In genomic region chr2:181072486-181072885, GRCh38 we compare ENCODE assay signal across 17 cellular contexts.
DNase-seq lines count a peak whose midpoint lies in the region; ATAC-seq, FAIRE-seq and TF ChIP-seq lines count a peak whose summit lies in the region.
"Had no signal": no experiment of that assay in that cellular context is flagged by ENCODE, and none has a peak within 500 bp of the region (broad histone marks: within the 10 kb centered on the region; RNA-seq: fewer than 3 reads in every experiment).

No MANE protein-coding gene starts in this region.

- no peaks in the 10 kb centered on the region for H3K27me3 ChIP-seq in Loucy (ENCODE audit: insufficient read depth, low read length, poor library complexity, severe bottlenecking)
- no peaks in the 10 kb centered on the region for H3K27me3 ChIP-seq in bronchial epithelial cell (ENCODE audit: control insufficient read depth, insufficient read depth, low read length)
- H3K27me3 ChIP-seq in naive thymus-derived CD4-positive, alpha-beta T cell (ENCODE audit: control insufficient read depth in 2 of 2, insufficient read depth in 2 of 2, low read length in 2 of 2): no peaks in the 10 kb centered on the region
- H3K27me3 ChIP-seq: colonic mucosa, esophagus muscularis mucosa had no signal

- no peaks in the 10 kb centered on the region for H3K9me3 ChIP-seq in Loucy (ENCODE audit: insufficient read depth, low read depth, low read length)
- H3K9me3 ChIP-seq in naive thymus-derived CD4-positive, alpha-beta T cell (ENCODE audit: control insufficient read depth in 2 of 3, low read length in 3 of 3): no peaks in the 10 kb centered on the region
- H3K9me3 ChIP-seq: colonic mucosa, esophagus muscularis mucosa, HAP-1 had no signal

- H2AFZ ChIP-seq in Loucy (ENCODE audit: low read length): 0 out of 2 replicates have a peak overlapping the region, but pooled peaks have one; percentile 3

- H3K4me1 Mint-ChIP-seq in naive thymus-derived CD4-positive, alpha-beta T cell: peaks cover 0 to 6% (median 0%) of the 10 kb centered on the region in 7 donors
- peaks cover 0 to 7% of the 10 kb centered on the region in 2 donors for H3K4me1 Mint-ChIP-seq in immature natural killer cell

- H3K36me3 ChIP-seq in Loucy (ENCODE audit: insufficient read depth, low read length): no peaks in the 10 kb centered on the region
- no peaks in the 10 kb centered on the region for H3K36me3 ChIP-seq in bronchial epithelial cell (ENCODE audit: control insufficient read depth, insufficient read depth, low read length)
- H3K36me3 ChIP-seq in naive thymus-derived CD4-positive, alpha-beta T cell (ENCODE audit: control insufficient read depth in 2 of 3, insufficient read depth in 3 of 3, low read length in 3 of 3): no peaks in the 10 kb centered on the region
- H3K36me3 ChIP-seq: colonic mucosa, esophagus muscularis mucosa had no signal

- CTCF ChIA-PET in naive thymus-derived CD4-positive, alpha-beta T cell (lab: Charles Lee): interaction anchor here (2.5 kb wide), 1 partner anchor 643 kb away, joined by 7 read pairs; no protein-coding TSS in a partner anchor

- no peaks in the 10 kb centered on the region for H4K20me1 ChIP-seq in Loucy (ENCODE audit: insufficient read depth, low read length, poor library complexity, severe bottlenecking)

- DNase-seq in GM18507 (ENCODE audit: extremely low spot score, insufficient read length, low read depth): no peak
- DNase-seq in bronchial epithelial cell (ENCODE audit: low read depth): peak; percentile 41
- DNase-seq in naive thymus-derived CD4-positive, alpha-beta T cell: no peak
- DNase-seq in stimulated activated CD4-positive, alpha-beta T cell treated with anti-CD3 and anti-CD28 coated beads, Interleukin-2, amount 100 ng/mL, for 48 hours: no peak
- DNase-seq in RCC 7860 (ENCODE audit: low spot score): no peak
- no peak for DNase-seq in immature natural killer cell
- no peak for DNase-seq in frontal cortex (ENCODE audit: low spot score in 2 of 2)
- DNase-seq: activated naive CD8-positive, alpha-beta T cell treated with anti-CD3 and anti-CD28 coated beads for 36 hours; colonic mucosa; PC-3; stimulated activated naive CD8-positive, alpha-beta T cell treated with anti-CD3 and anti-CD28 coated beads, Interleukin-15, Interleukin-2, amounts not matched to agents 100 U/mL and 50 U/mL, for 24 hours had no signal

- no peaks in the 10 kb centered on the region for H3K27me3 Mint-ChIP-seq in naive thymus-derived CD4-positive, alpha-beta T cell
- H3K27me3 Mint-ChIP-seq in immature natural killer cell (ENCODE audit: low read depth in 3 of 3): no peaks in the 10 kb centered on the region
- H3K27me3 Mint-ChIP-seq: activated naive CD8-positive, alpha-beta T cell treated with anti-CD3 and anti-CD28 coated beads for 36 hours; memory B cell had no signal

- peaks cover 3% of the 10 kb centered on the region for H3K4me1 ChIP-seq in Loucy (ENCODE audit: insufficient read depth, low read length, poor library complexity, severe bottlenecking)
- no peaks in the 10 kb centered on the region for H3K4me1 ChIP-seq in naive thymus-derived CD4-positive, alpha-beta T cell (ENCODE audit: control insufficient read depth in 2 of 2, insufficient read depth in 2 of 2, low read length in 2 of 2)
- H3K4me1 ChIP-seq: colonic mucosa, HAP-1 had no signal

- H3K9me2 ChIP-seq in Loucy (replicated peaks; ENCODE audit: low read depth, low read length): no peaks in the 10 kb centered on the region

- POLR2A ChIA-PET in naive thymus-derived CD4-positive, alpha-beta T cell (lab: Charles Lee): no interaction called here

- peak; percentile 81 for ATAC-seq in naive thymus-derived CD4-positive, alpha-beta T cell
- ATAC-seq: activated CD4-positive, CD25-positive, alpha-beta regulatory T cell treated with anti-CD3 and anti-CD28 coated beads, Interleukin-2, amount 50 U/mL, for 24 hours; PC-3; stimulated activated naive CD8-positive, alpha-beta T cell treated with anti-CD3 and anti-CD28 coated beads, Interleukin-15, Interleukin-2, amounts not matched to agents 100 U/mL and 50 U/mL, for 24 hours had no signal

- FAIRE-seq in GM18507 (lab: Jason Lieb, UNC) (peak; percentile 62), bronchial epithelial cell (lab: Jason Lieb, UNC) (no peak), RCC 7860 (lab: Jason Lieb, UNC) (no peak), frontal cortex (lab: Jason Lieb, UNC) (no peak)

- no peak overlapping the region for H3K27ac Mint-ChIP-seq in naive thymus-derived CD4-positive, alpha-beta T cell
- peak overlapping the region in 2 of 6 donors; percentile 24 to 52 for H3K27ac Mint-ChIP-seq in immature natural killer cell
- H3K27ac Mint-ChIP-seq: activated naive CD8-positive, alpha-beta T cell treated with anti-CD3 and anti-CD28 coated beads for 36 hours; memory B cell had no signal

- no peak overlapping the region for H3K27ac ChIP-seq in naive thymus-derived CD4-positive, alpha-beta T cell (ENCODE audit: low read depth, low read length)
- H3K27ac ChIP-seq: colonic mucosa, esophagus muscularis mucosa, skin epidermis had no signal

- H3F3A ChIP-seq in Loucy (ENCODE audit: low read depth): no peaks in the 10 kb centered on the region

- H3K9ac ChIP-seq in Loucy (ENCODE audit: low read depth, low read length, poor library complexity, severe bottlenecking): no peak overlapping the region

- no peaks in the 10 kb centered on the region for H3K36me3 Mint-ChIP-seq in naive thymus-derived CD4-positive, alpha-beta T cell
- H3K36me3 Mint-ChIP-seq in immature natural killer cell: no peaks in the 10 kb centered on the region
- H3K36me3 Mint-ChIP-seq: activated naive CD8-positive, alpha-beta T cell treated with anti-CD3 and anti-CD28 coated beads for 36 hours; memory B cell had no signal

- no peak overlapping the region for H3K4me3 Mint-ChIP-seq in naive thymus-derived CD4-positive, alpha-beta T cell
- H3K4me3 Mint-ChIP-seq in immature natural killer cell: no peak overlapping the region
- H3K4me3 Mint-ChIP-seq: activated naive CD8-positive, alpha-beta T cell treated with anti-CD3 and anti-CD28 coated beads for 36 hours; memory B cell had no signal

- H3K4me3 ChIP-seq in Loucy (ENCODE audit: low read length, poor library complexity, severe bottlenecking): no peak overlapping the region
- no peak overlapping the region for H3K4me3 ChIP-seq in bronchial epithelial cell (ENCODE audit: low read depth, low read length)
- no peak overlapping the region for H3K4me3 ChIP-seq in naive thymus-derived CD4-positive, alpha-beta T cell (ENCODE audit: low read length)
- H3K4me3 ChIP-seq: colonic mucosa, esophagus muscularis mucosa, HAP-1, skin epidermis had no signal

- H3K9me3 Mint-ChIP-seq in naive thymus-derived CD4-positive, alpha-beta T cell: no peaks in the 10 kb centered on the region
- no peaks in the 10 kb centered on the region for H3K9me3 Mint-ChIP-seq in immature natural killer cell
- H3K9me3 Mint-ChIP-seq: activated naive CD8-positive, alpha-beta T cell treated with anti-CD3 and anti-CD28 coated beads for 36 hours; memory B cell had no signal

- TF ChIP-seq CTCF in Loucy (conservative IDR thresholded peaks at IDR 0.05; ENCODE audit: low read length) (no peak), bronchial epithelial cell (IDR thresholded peaks at IDR 0.05; ENCODE audit: insufficient read depth, low read length, severe bottlenecking) (no peak)

- no peaks in the 10 kb centered on the region for H3K79me2 ChIP-seq in Loucy (ENCODE audit: insufficient read depth, low read length)

- H3K4me2 ChIP-seq in Loucy (ENCODE audit: low read depth, low read length, poor library complexity, severe bottlenecking): no peak overlapping the region

- intact Hi-C loops in naive thymus-derived CD4-positive, alpha-beta T cell (cut with micrococcal nuclease): loop anchor here in 1 of 2 donors (10.0 kb wide), 1 partner anchor 832 kb away; no protein-coding TSS in a partner anchor
